Comparison of ENCODE assay signal across 1 cellular context in the genomic region with DNA sequence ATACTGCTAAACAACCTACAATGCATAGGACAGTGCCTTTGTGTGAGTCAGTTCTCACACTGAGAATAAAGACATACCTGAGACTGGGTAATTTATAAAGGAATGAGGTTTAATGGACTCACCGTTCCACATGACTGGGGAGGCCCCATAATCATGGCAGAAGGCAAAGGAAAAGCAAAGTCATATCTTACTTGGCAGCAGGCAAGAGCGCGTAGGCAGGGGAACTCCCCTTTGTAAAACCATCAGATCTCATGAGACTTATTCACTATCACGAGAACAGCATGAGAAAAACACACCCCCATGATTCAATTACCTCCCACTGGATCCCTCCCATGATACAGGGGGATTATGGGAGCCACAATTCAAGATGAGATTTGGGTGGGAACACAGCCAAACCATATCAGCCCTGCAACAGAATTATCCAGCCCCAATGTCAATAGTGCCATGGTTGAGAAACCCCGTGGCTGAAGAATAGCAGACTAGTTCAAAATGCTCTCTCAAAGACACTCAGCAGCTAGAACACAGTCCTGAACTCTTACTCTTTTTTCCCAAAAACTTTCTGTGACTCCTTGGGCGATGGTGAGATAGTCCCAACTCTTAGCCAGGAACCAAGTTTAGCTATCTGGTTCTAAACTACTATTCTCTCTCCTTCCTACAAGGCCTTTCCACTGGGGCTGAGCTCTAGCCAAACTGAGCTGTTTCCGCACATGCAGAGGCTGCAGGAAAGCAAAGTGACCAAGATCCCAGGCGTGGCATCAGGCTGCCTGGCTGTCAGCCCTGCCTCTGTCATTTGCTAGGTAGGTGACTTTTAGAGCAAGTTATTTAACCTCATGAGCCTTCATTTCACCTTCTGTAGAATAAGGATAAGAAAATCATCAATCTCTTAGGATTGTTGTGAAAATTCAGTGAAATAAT.
TF ChIP-seq lines count a peak whose summit lies in the region.

No MANE protein-coding gene starts in this region.

TF ChIP-seq in K562, 482 proteins besides CTCF, POLR2A, EP300 and RAD21 (continued from another document):
- TF ChIP-seq NUFIP1 (IDR thresholded peaks at IDR 0.05; ENCODE audit: partially characterized antibody) (no peak), DMBX1 (CRISPR knock-in tag; IDR thresholded peaks at IDR 0.05; ENCODE audit: borderline replicate concordance) (no peak)
